In genomic region chr17:66287911-66288310, GRCh38 we compare ENCODE assay signal across 16 cellular contexts. TPM values are rescaled to one million over a fixed set of nuclear protein-coding genes. Genes with fewer than 3 reads are reported as not detected.
"Had no signal": no experiment of that assay in that cellular context is flagged by ENCODE, and none has a peak within 500 bp of the region (broad histone marks: within the 10 kb centered on the region; RNA-seq: fewer than 3 reads in every experiment).

No MANE protein-coding gene starts in this region.

- H3K27ac Mint-ChIP-seq: activated CD4-positive, alpha-beta T cell treated with anti-CD3 and anti-CD28 coated beads, Interleukin-2, amount 10 ng/mL, durations not matched to agents 24 days and 14 days; T-helper 1 cell treated with Interleukin-12 subunit alpha and Interleukin-12 subunit beta and Interleukin-4 antibody, amounts not matched to agents 30 μg/mL and 1 μg/mL, for 36 hours; WTC11 had no signal

- H3K9me3 Mint-ChIP-seq: activated CD4-positive, alpha-beta T cell treated with anti-CD3 and anti-CD28 coated beads, Interleukin-2, amount 10 ng/mL, durations not matched to agents 24 days and 14 days; activated naive CD4-positive, alpha-beta T cell treated with anti-CD3 and anti-CD28 coated beads, Interleukin-2, amount 10 ng/mL, durations not matched to agents 7 days and 5 days; activated T-helper 17 cell treated with anti-CD3 and anti-CD28 coated beads, Interleukin-2, amount 50 U/mL, for 72 hours; T-helper 1 cell treated with Interleukin-12 subunit alpha and Interleukin-12 subunit beta and Interleukin-4 antibody, amounts not matched to agents 30 μg/mL and 1 μg/mL, for 36 hours; WTC11 had no signal

- H3K36me3 Mint-ChIP-seq: WTC11 had no signal

- H3K4me1 ChIP-seq: body of pancreas, stomach had no signal

- H3K4me3 Mint-ChIP-seq: activated CD4-positive, alpha-beta T cell treated with anti-CD3 and anti-CD28 coated beads, Interleukin-2, amount 10 ng/mL, durations not matched to agents 24 days and 14 days; activated naive CD4-positive, alpha-beta T cell treated with anti-CD3 and anti-CD28 coated beads, Interleukin-2, amount 10 ng/mL, durations not matched to agents 7 days and 5 days; activated T-helper 17 cell treated with anti-CD3 and anti-CD28 coated beads, Interleukin-2, amount 50 U/mL, for 72 hours; T-helper 1 cell treated with Interleukin-12 subunit alpha and Interleukin-12 subunit beta and Interleukin-4 antibody, amounts not matched to agents 30 μg/mL and 1 μg/mL, for 36 hours; WTC11 had no signal

- ATAC-seq: activated T-helper 17 cell treated with anti-CD3 and anti-CD28 coated beads, Interleukin-2, amount 50 U/mL, for 72 hours; body of pancreas; left cardiac atrium; WTC11 had no signal

- DNase-seq: activated CD4-positive, alpha-beta T cell treated with anti-CD3 and anti-CD28 coated beads, Interleukin-2, amount 10 ng/mL, durations not matched to agents 24 days and 14 days; activated CD8-positive, alpha-beta memory T cell treated with anti-CD3 and anti-CD28 coated beads for 24 hours; activated naive CD4-positive, alpha-beta T cell treated with anti-CD3 and anti-CD28 coated beads, Interleukin-2, amount 10 ng/mL, durations not matched to agents 7 days and 5 days; amniotic stem cell; central memory CD4-positive, alpha-beta T cell; effector memory CD4-positive, alpha-beta T cell; hypothalamus; left cardiac atrium; ovary; stimulated activated CD4-positive, alpha-beta T cell treated with anti-CD3 and anti-CD28 coated beads, Interleukin-4, amount 100 ng/mL, for 4 hours; stomach had no signal

- H3K9me3 ChIP-seq: body of pancreas, ovary, stomach, thoracic aorta had no signal

- H3K4me3 ChIP-seq: body of pancreas, ovary, stomach, thoracic aorta had no signal

- H3K36me3 ChIP-seq: ovary, stomach, thoracic aorta had no signal

- H3K27me3 Mint-ChIP-seq: activated CD4-positive, alpha-beta T cell treated with anti-CD3 and anti-CD28 coated beads, Interleukin-2, amount 10 ng/mL, durations not matched to agents 24 days and 14 days; activated naive CD4-positive, alpha-beta T cell treated with anti-CD3 and anti-CD28 coated beads, Interleukin-2, amount 10 ng/mL, durations not matched to agents 7 days and 5 days; activated T-helper 17 cell treated with anti-CD3 and anti-CD28 coated beads, Interleukin-2, amount 50 U/mL, for 72 hours had no signal

- H3K4me1 Mint-ChIP-seq: WTC11 had no signal

RNA-seq across cellular contexts. Expression of gene APOH, which starts 58.7 kb away (rescaled TPM):
- total RNA-seq: activated CD4-positive, alpha-beta T cell treated with anti-CD3 and anti-CD28 coated beads, Interleukin-2, amount 10 ng/mL, durations not matched to agents 24 days and 14 days; activated T-helper 17 cell treated with anti-CD3 and anti-CD28 coated beads, Interleukin-2, amount 50 U/mL, for 72 hours; thoracic aorta had no signal
